21 cellular contexts compared by ENCODE assay signal in the genomic region with DNA sequence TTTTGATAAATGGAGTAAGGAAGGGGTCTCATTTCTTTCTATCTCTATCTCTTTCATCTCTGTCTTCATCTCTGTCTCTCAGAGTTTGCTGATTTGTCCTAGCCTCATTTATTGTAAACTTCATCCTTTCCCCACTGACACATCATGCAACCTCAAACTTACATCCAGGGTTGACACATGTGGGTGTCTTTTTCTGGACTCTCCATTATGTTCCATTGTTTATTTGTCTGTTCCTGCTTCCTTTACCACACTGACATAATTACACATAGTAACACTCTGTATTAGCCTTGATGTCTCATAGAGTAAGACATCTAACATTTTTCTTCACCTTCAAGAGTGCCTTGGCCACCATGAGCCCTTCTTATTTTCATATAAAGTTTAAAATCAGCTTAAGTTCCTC.
"Had no signal": no experiment of that assay in that cellular context is flagged by ENCODE, and none has a peak within 500 bp of the region (broad histone marks: within the 10 kb centered on the region; RNA-seq: fewer than 3 reads in every experiment).

No MANE protein-coding gene starts in this region.

- H3K36me3 ChIP-seq: esophagus squamous epithelium, gastroesophageal sphincter, neutrophil, tibial artery, upper lobe of right lung, vagina had no signal

- FAIRE-seq: endometrium had no signal

- H3K27ac Mint-ChIP-seq: naive thymus-derived CD4-positive, alpha-beta T cell had no signal

- H3K27ac ChIP-seq: epithelial cell of prostate, esophagus squamous epithelium, gastroesophageal sphincter, neutrophil, tibial artery, upper lobe of right lung, vagina had no signal

- ATAC-seq: gastroesophageal sphincter; left lobe of liver; naive thymus-derived CD4-positive, alpha-beta T cell; sciatic nerve; upper lobe of right lung had no signal

- H3K27me3 ChIP-seq: esophagus squamous epithelium, gastroesophageal sphincter, neutrophil, upper lobe of right lung, vagina had no signal

- H3K4me1 ChIP-seq: esophagus squamous epithelium, gastroesophageal sphincter, tibial artery, upper lobe of right lung, vagina had no signal

- DNase-seq: cortex of kidney; effector memory CD4-positive, alpha-beta T cell; esophagus squamous epithelium; foreskin fibroblast; glutamatergic neuron; islet precursor cell; mammary epithelial cell; naive thymus-derived CD4-positive, alpha-beta T cell; posterior cingulate gyrus; stimulated activated CD4-positive, alpha-beta T cell treated with anti-CD3 and anti-CD28 coated beads, Interleukin-2, amount 100 ng/mL, for 24 hours; stimulated activated CD4-positive, alpha-beta T cell treated with anti-CD3 and anti-CD28 coated beads, Interleukin-4, amount 100 ng/mL, for 4 hours; stimulated activated naive CD4-positive, alpha-beta T cell; tibial artery; upper lobe of right lung had no signal

- H3K4me3 ChIP-seq: esophagus squamous epithelium, gastroesophageal sphincter, tibial artery, upper lobe of right lung, vagina had no signal

- H3K9me3 ChIP-seq: esophagus squamous epithelium, gastroesophageal sphincter, neutrophil, tibial artery, upper lobe of right lung, vagina had no signal

- H3K36me3 Mint-ChIP-seq: naive thymus-derived CD4-positive, alpha-beta T cell had no signal

- H3K4me3 Mint-ChIP-seq: naive thymus-derived CD4-positive, alpha-beta T cell had no signal
